ENCODE assay signal across 29 cellular contexts in genomic region chr1:246838118-246838456, GRCh38.
"Had no signal": no experiment of that assay in that cellular context is flagged by ENCODE, and none has a peak within 500 bp of the region (broad histone marks: within the 10 kb centered on the region; RNA-seq: fewer than 3 reads in every experiment).

No MANE protein-coding gene starts in this region.

- H3K4me3 Mint-ChIP-seq: activated naive CD4-positive, alpha-beta T cell treated with anti-CD3 and anti-CD28 coated beads for 36 hours; activated naive CD8-positive, alpha-beta T cell treated with anti-CD3 and anti-CD28 coated beads for 36 hours; natural killer cell; neural progenitor cell; stimulated activated naive B cell treated with anti-CD40 and anti-IgM and Interleukin-4, amounts not matched to agents 10 μg/mL and 1 μg/mL and 100 μg/mL, for 72 hours had no signal

- ATAC-seq: body of pancreas, left lobe of liver had no signal

- H3K4me1 Mint-ChIP-seq: neural progenitor cell had no signal

- H3K27ac ChIP-seq: adrenal gland, body of pancreas, colonic mucosa, neural progenitor cell, parathyroid adenoma, psoas muscle, stomach, thyroid gland, upper lobe of left lung, VCaP had no signal

- DNase-seq: activated CD4-positive, alpha-beta T cell treated with anti-CD3 and anti-CD28 coated beads for 4 hours; activated CD4-positive, alpha-beta T cell treated with anti-CD3 and anti-CD28 coated beads, Interleukin-2, amount 50 U/mL, for 4 hours; activated CD8-positive, alpha-beta memory T cell treated with anti-CD3 and anti-CD28 coated beads for 24 hours; activated effector memory CD4-positive, alpha-beta T cell treated with anti-CD3 and anti-CD28 coated beads, Interleukin-2, amount 50 U/mL, for 16 hours; activated naive CD4-positive, alpha-beta T cell treated with anti-CD3 and anti-CD28 coated beads for 36 hours; activated naive CD8-positive, alpha-beta T cell treated with anti-CD3 and anti-CD28 coated beads for 36 hours; adrenal gland; aorta; body of pancreas; cerebellar nuclear complex; colonic mucosa; effector memory CD4-positive, alpha-beta T cell; kidney glomerular epithelial cell; mesendoderm; natural killer cell; occipital lobe; psoas muscle; stimulated activated CD4-positive, alpha-beta T cell treated with anti-CD3 and anti-CD28 coated beads, Interleukin-15, amount 100 ng/mL, for 24 hours; stimulated activated CD4-positive, alpha-beta T cell treated with anti-CD3 and anti-CD28 coated beads, Interleukin-2, amount 100 ng/mL, for 24 hours; stimulated activated naive B cell treated with anti-CD40 and anti-IgM and Interleukin-4, amounts not matched to agents 10 μg/mL and 1 μg/mL and 100 μg/mL, for 72 hours; stomach; T-helper 9 cell; thyroid gland; upper lobe of left lung had no signal

- H3K79me2 ChIP-seq: parathyroid adenoma had no signal

- H3K27me3 ChIP-seq: adrenal gland, body of pancreas, colonic mucosa, neural progenitor cell, stomach, thyroid gland, upper lobe of left lung had no signal

- H3K36me3 Mint-ChIP-seq: natural killer cell had no signal

- H3K27ac Mint-ChIP-seq: activated naive CD4-positive, alpha-beta T cell treated with anti-CD3 and anti-CD28 coated beads for 36 hours; activated naive CD8-positive, alpha-beta T cell treated with anti-CD3 and anti-CD28 coated beads for 36 hours; natural killer cell; neural progenitor cell; stimulated activated naive B cell treated with anti-CD40 and anti-IgM and Interleukin-4, amounts not matched to agents 10 μg/mL and 1 μg/mL and 100 μg/mL, for 72 hours had no signal

- H3K9me3 Mint-ChIP-seq: activated naive CD4-positive, alpha-beta T cell treated with anti-CD3 and anti-CD28 coated beads for 36 hours; activated naive CD8-positive, alpha-beta T cell treated with anti-CD3 and anti-CD28 coated beads for 36 hours; natural killer cell; stimulated activated naive B cell treated with anti-CD40 and anti-IgM and Interleukin-4, amounts not matched to agents 10 μg/mL and 1 μg/mL and 100 μg/mL, for 72 hours had no signal

- H3K9me3 ChIP-seq: adrenal gland, body of pancreas, colonic mucosa, psoas muscle, stomach, thyroid gland, upper lobe of left lung had no signal

- H3K36me3 ChIP-seq: colonic mucosa had no signal

- H3K4me1 ChIP-seq: adrenal gland, body of pancreas, colonic mucosa, neural progenitor cell, parathyroid adenoma, psoas muscle, stomach, thyroid gland, upper lobe of left lung had no signal

- H3K4me3 ChIP-seq: adrenal gland, body of pancreas, colonic mucosa, lung, neural progenitor cell, psoas muscle, stomach, thyroid gland, upper lobe of left lung had no signal

- H3K9ac ChIP-seq: neural progenitor cell, parathyroid adenoma had no signal

- H3K4me2 ChIP-seq: neural progenitor cell had no signal

- H3K27me3 Mint-ChIP-seq: activated naive CD8-positive, alpha-beta T cell treated with anti-CD3 and anti-CD28 coated beads for 36 hours; stimulated activated naive B cell treated with anti-CD40 and anti-IgM and Interleukin-4, amounts not matched to agents 10 μg/mL and 1 μg/mL and 100 μg/mL, for 72 hours had no signal

- H2AFZ ChIP-seq: neural progenitor cell, parathyroid adenoma had no signal
